In genomic region chr13:31073859-31074718, GRCh38 we compare ENCODE assay signal across 8 cellular contexts.
DNase-seq lines count a peak whose midpoint lies in the region; ATAC-seq and TF ChIP-seq lines count a peak whose summit lies in the region.

No MANE protein-coding gene starts in this region.

- no peaks in the 10 kb centered on the region for H3K27me3 ChIP-seq in RWPE2 (ENCODE audit: insufficient read depth, poor library complexity, severe bottlenecking)
- no peaks in the 10 kb centered on the region for H3K27me3 ChIP-seq in CD8-positive, alpha-beta memory T cell (ENCODE audit: insufficient read depth, low read length, poor library complexity, severe bottlenecking)

- no peaks in the 10 kb centered on the region for H3K36me3 ChIP-seq in RWPE2 (ENCODE audit: low read depth)
- no peaks in the 10 kb centered on the region for H3K36me3 ChIP-seq in CD8-positive, alpha-beta memory T cell (ENCODE audit: insufficient read depth, low read length)

- POLR2A ChIA-PET in activated CD4-positive, alpha-beta T cell treated with anti-CD3 and anti-CD28 coated beads, Interleukin-2, amount 10 ng/mL, durations not matched to agents 7 days and 5 days (lab: Charles Lee), result no interaction called here
- POLR2A ChIA-PET in CD8-positive, alpha-beta memory T cell (lab: Charles Lee), result no interaction called here

- H3K36me3 Mint-ChIP-seq in activated CD4-positive, alpha-beta T cell treated with anti-CD3 and anti-CD28 coated beads, Interleukin-2, amount 10 ng/mL, durations not matched to agents 7 days and 5 days (ENCODE audit: low read depth), result peaks cover 3% of the 10 kb centered on the region
- peaks cover 0 to 2% (median 0%) of the 10 kb centered on the region in 3 donors for H3K36me3 Mint-ChIP-seq in CD8-positive, alpha-beta memory T cell
- H3K36me3 Mint-ChIP-seq in immature natural killer cell, result no peaks in the 10 kb centered on the region

- no peak for TF ChIP-seq CTCF in RWPE2 (IDR thresholded peaks at IDR 0.05; ENCODE audit: poor library complexity, severe bottlenecking)

- in situ Hi-C loops in KBM-7 (cut with MboI; ENCODE audit: low pct_unique_long_range_greater_than_20kb, low sequenced_read_pairs), result no loop called here

- ATAC-seq in HG02759 (IDR thresholded peaks at IDR 0.05; ENCODE audit: unreplicated experiment) (peak; percentile 93), RWPE2 (ENCODE audit: low read depth) (peak; percentile 53; the same call in 2 of the 3 replicates)

- H3K9me3 ChIP-seq in RWPE2 (ENCODE audit: severe bottlenecking), result no peaks in the 10 kb centered on the region
- H3K9me3 ChIP-seq in CD8-positive, alpha-beta memory T cell (ENCODE audit: low read length), result no peaks in the 10 kb centered on the region

- H3K4me1 ChIP-seq in RWPE2 (ENCODE audit: insufficient read depth, poor library complexity, severe bottlenecking), result peaks cover 1% of the 10 kb centered on the region
- H3K4me1 ChIP-seq in CD8-positive, alpha-beta memory T cell (ENCODE audit: insufficient read depth, low read length), result no peaks in the 10 kb centered on the region

- H3K27ac ChIP-seq in RWPE2 (ENCODE audit: poor library complexity, severe bottlenecking), result no peak overlapping the region
- no peak overlapping the region for H3K27ac ChIP-seq in CD8-positive, alpha-beta memory T cell (ENCODE audit: low read depth, low read length)

- peaks cover 4% of the 10 kb centered on the region for H3K27me3 Mint-ChIP-seq in activated CD4-positive, alpha-beta T cell treated with anti-CD3 and anti-CD28 coated beads, Interleukin-2, amount 10 ng/mL, durations not matched to agents 7 days and 5 days
- H3K27me3 Mint-ChIP-seq in CD8-positive, alpha-beta memory T cell, result peaks cover 3 to 12% of the 10 kb centered on the region in 2 donors
- peaks cover 0 to 8% (median 3%) of the 10 kb centered on the region in 3 donors for H3K27me3 Mint-ChIP-seq in immature natural killer cell (ENCODE audit: low read depth in 3 of 3)

- peak; percentile 18 for DNase-seq in activated CD4-positive, alpha-beta T cell treated with anti-CD3 and anti-CD28 coated beads, Interleukin-2, amount 10 ng/mL, durations not matched to agents 7 days and 5 days
- DNase-seq in activated CD4-positive, alpha-beta T cell treated with anti-CD3 and anti-CD28 coated beads for 1 hour, result no peak
- DNase-seq in RWPE2 (ENCODE audit: low spot score) (no peak), inferior parietal cortex (ENCODE audit: extremely low spot score) (peak; percentile 70), KBM-7 (no peak), immature natural killer cell (no peak)
- DNase-seq in CD8-positive, alpha-beta memory T cell, result no peak

- peak overlapping the region; percentile 61 for H3K27ac Mint-ChIP-seq in activated CD4-positive, alpha-beta T cell treated with anti-CD3 and anti-CD28 coated beads, Interleukin-2, amount 10 ng/mL, durations not matched to agents 7 days and 5 days
- H3K27ac Mint-ChIP-seq in CD8-positive, alpha-beta memory T cell, result no peak overlapping the region
- no peak overlapping the region for H3K27ac Mint-ChIP-seq in immature natural killer cell

- H3K4me3 Mint-ChIP-seq in activated CD4-positive, alpha-beta T cell treated with anti-CD3 and anti-CD28 coated beads, Interleukin-2, amount 10 ng/mL, durations not matched to agents 7 days and 5 days, result no peak overlapping the region
- H3K4me3 Mint-ChIP-seq in CD8-positive, alpha-beta memory T cell, result no peak overlapping the region
- H3K4me3 Mint-ChIP-seq in immature natural killer cell, result no peak overlapping the region

- H3K4me3 ChIP-seq in RWPE2 (ENCODE audit: severe bottlenecking), result no peak overlapping the region
- H3K4me3 ChIP-seq in CD8-positive, alpha-beta memory T cell (ENCODE audit: low read length), result no peak overlapping the region

- CTCF ChIA-PET in activated CD4-positive, alpha-beta T cell treated with anti-CD3 and anti-CD28 coated beads, Interleukin-2, amount 10 ng/mL, durations not matched to agents 7 days and 5 days (lab: Charles Lee), result interaction anchor here (0.9 to 1.9 kb wide), 4 partner anchors 9 to 60 kb away, joined by 3 to 6 read pairs (median 4); no protein-coding TSS in a partner anchor
- CTCF ChIA-PET in CD8-positive, alpha-beta memory T cell (lab: Charles Lee), result no interaction called here

- H3K9me3 Mint-ChIP-seq in activated CD4-positive, alpha-beta T cell treated with anti-CD3 and anti-CD28 coated beads, Interleukin-2, amount 10 ng/mL, durations not matched to agents 7 days and 5 days, result peaks cover 8% of the 10 kb centered on the region
- H3K9me3 Mint-ChIP-seq in CD8-positive, alpha-beta memory T cell, result no peaks in the 10 kb centered on the region
- H3K9me3 Mint-ChIP-seq in immature natural killer cell, result peaks cover 0 to 4% (median 0%) of the 10 kb centered on the region in 6 donors

- peaks cover 19% of the 10 kb centered on the region for H3K4me1 Mint-ChIP-seq in activated CD4-positive, alpha-beta T cell treated with anti-CD3 and anti-CD28 coated beads, Interleukin-2, amount 10 ng/mL, durations not matched to agents 7 days and 5 days
- H3K4me1 Mint-ChIP-seq in CD8-positive, alpha-beta memory T cell, result no peaks in the 10 kb centered on the region
- no peaks in the 10 kb centered on the region for H3K4me1 Mint-ChIP-seq in immature natural killer cell

Comparison
In these comparisons a context has a peak if more than half of its experiments do, and no peak if none do; other contexts are left out.
1. DNase-seq: peak in activated CD4-positive, alpha-beta T cell treated with anti-CD3 and anti-CD28 coated beads, Interleukin-2, amount 10 ng/mL, durations not matched to agents 7 days and 5 days (single experiment) and inferior parietal cortex (single experiment); none in activated CD4-positive, alpha-beta T cell treated with anti-CD3 and anti-CD28 coated beads for 1 hour (single experiment), RWPE2 (single experiment), CD8-positive, alpha-beta memory T cell (0 of 5), KBM-7 (single experiment) and immature natural killer cell (0 of 3).